8 cellular contexts compared by ENCODE assay signal in genomic region chr2:26942543-26943295, GRCh38. TPM values are rescaled to one million over a fixed set of nuclear protein-coding genes. Genes with fewer than 3 reads are reported as not detected.
DNase-seq lines count a peak whose midpoint lies in the region; ATAC-seq lines count a peak whose summit lies in the region.

No MANE protein-coding gene starts in this region.

- no peak for ATAC-seq in HG02642 (IDR thresholded peaks at IDR 0.05; ENCODE audit: poor library complexity, unreplicated experiment)

- DNase-seq in NCI-H1436 (lab: John Stamatoyannopoulos, UW): peak; percentile 34
- no peak for DNase-seq in NCI-H1436 treated with DMSO at 0.1 percent for 48 hours (lab: John Stamatoyannopoulos, UW)
- peak; percentile 32 for DNase-seq in NCI-H1694 (lab: John Stamatoyannopoulos, UW)
- peak; percentile 70 for DNase-seq in activated CD4-positive, CD25-positive, alpha-beta regulatory T cell treated with anti-CD3 and anti-CD28 coated beads, Interleukin-2, amount 50 U/mL, for 72 hours
- peak; percentile 77 for DNase-seq in cerebellum (ENCODE audit: low spot score)
- DNase-seq in kidney tubule cell (ENCODE audit: low spot score): peak; percentile 64
- DNase-seq in stimulated activated CD4-positive, alpha-beta T cell treated with anti-CD3 and anti-CD28 coated beads, Interleukin-4, amount 100 ng/mL, for 4 hours: peak; percentile 50 to 61

RNA-seq across cellular contexts. Expression of gene MAPRE3, which starts 27.7 kb away (rescaled TPM):
- 20.8 TPM for total RNA-seq in cerebellum
